In the genomic region with DNA sequence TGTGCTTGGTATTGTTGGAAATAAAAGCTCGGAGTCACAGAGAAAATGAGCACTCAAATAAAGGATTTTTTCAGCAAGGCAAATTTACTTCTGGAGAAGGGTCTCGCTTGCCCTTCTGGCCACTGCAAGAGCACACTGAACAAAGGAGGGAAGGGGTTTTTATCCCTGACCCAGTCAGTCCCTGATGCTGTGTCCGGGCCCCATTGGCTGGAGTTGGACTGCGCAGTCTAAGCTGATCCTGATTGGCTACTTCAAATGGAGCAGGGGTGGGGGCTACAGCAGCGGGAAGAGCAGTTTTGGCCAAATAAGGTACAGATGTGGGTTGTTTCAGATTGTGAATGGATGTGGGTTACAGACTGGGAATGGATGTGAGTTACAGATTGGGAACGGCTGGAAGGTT, we compare ENCODE assay signal across 28 cellular contexts.
"Had no signal": no experiment of that assay in that cellular context is flagged by ENCODE, and none has a peak within 500 bp of the region (broad histone marks: within the 10 kb centered on the region; RNA-seq: fewer than 3 reads in every experiment).

No MANE protein-coding gene starts in this region.

- H3K4me1 Mint-ChIP-seq: endodermal cell had no signal

- H3K9me3 Mint-ChIP-seq: activated CD4-positive, alpha-beta T cell treated with anti-CD3 and anti-CD28 coated beads, Interleukin-2, amount 10 ng/mL, durations not matched to agents 7 days and 5 days; activated CD8-positive, alpha-beta T cell treated with anti-CD3 and anti-CD28 coated beads for 36 hours; activated T-cell treated with anti-CD3 and anti-CD28 coated beads, Interleukin-2, amount 50 U/mL, for 4 hours; activated T-helper 17 cell treated with anti-CD3 and anti-CD28 coated beads, Interleukin-2, amount 50 U/mL, for 72 hours; central memory CD8-positive, alpha-beta T cell; dendritic cell treated with granulocyte-macrophage colony-stimulating factor and Interleukin-4, amounts not matched to agents 40 ng/mL and 50 ng/mL, for 4 days; endodermal cell had no signal

- H3K4me3 Mint-ChIP-seq: activated CD4-positive, alpha-beta T cell treated with anti-CD3 and anti-CD28 coated beads for 36 hours; activated CD4-positive, alpha-beta T cell treated with anti-CD3 and anti-CD28 coated beads, Interleukin-2, amount 10 ng/mL, durations not matched to agents 7 days and 5 days; activated CD8-positive, alpha-beta T cell treated with anti-CD3 and anti-CD28 coated beads for 36 hours; activated naive CD8-positive, alpha-beta T cell; activated T-cell treated with anti-CD3 and anti-CD28 coated beads, Interleukin-2, amount 50 U/mL, for 4 hours; activated T-helper 17 cell treated with anti-CD3 and anti-CD28 coated beads, Interleukin-2, amount 50 U/mL, for 72 hours; central memory CD8-positive, alpha-beta T cell; dendritic cell treated with granulocyte-macrophage colony-stimulating factor and Interleukin-4, amounts not matched to agents 40 ng/mL and 50 ng/mL, for 4 days; endodermal cell had no signal

- H3K27me3 Mint-ChIP-seq: activated CD4-positive, alpha-beta T cell treated with anti-CD3 and anti-CD28 coated beads for 36 hours; activated CD8-positive, alpha-beta T cell treated with anti-CD3 and anti-CD28 coated beads for 36 hours; activated naive CD8-positive, alpha-beta T cell had no signal

- H3K36me3 ChIP-seq: brain microvascular endothelial cell, esophagus squamous epithelium, gastroesophageal sphincter had no signal

- H3K27me3 ChIP-seq: brain microvascular endothelial cell, dorsolateral prefrontal cortex had no signal

- DNase-seq: activated CD4-positive, alpha-beta T cell treated with anti-CD3 and anti-CD28 coated beads for 36 hours; activated CD4-positive, alpha-beta T cell treated with anti-CD3 and anti-CD28 coated beads, Interleukin-2, amount 10 ng/mL, durations not matched to agents 7 days and 5 days; activated CD4-positive, alpha-beta T cell treated with anti-CD3 and anti-CD28 coated beads, Interleukin-2, amount 50 U/mL, for 4 hours; activated CD4-positive, CD25-positive, alpha-beta regulatory T cell; activated CD4-positive, CD25-positive, alpha-beta regulatory T cell treated with anti-CD3 and anti-CD28 coated beads, Interleukin-2, amount 50 U/mL, for 72 hours; activated CD8-positive, alpha-beta memory T cell treated with anti-CD3 and anti-CD28 coated beads for 24 hours; activated CD8-positive, alpha-beta T cell treated with anti-CD3 and anti-CD28 coated beads for 36 hours; activated effector memory CD4-positive, alpha-beta T cell treated with Interleukin-2 at 50 U/mL for 16 hours; activated gamma-delta T cell treated with Interleukin-2 at 50 U/mL for 16 hours; activated naive CD4-positive, alpha-beta T cell treated with anti-CD3 and anti-CD28 coated beads, Interleukin-2, amount 50 U/mL, for 16 hours; activated naive CD4-positive, alpha-beta T cell treated with Interleukin-2 at 50 U/mL for 16 hours; activated T-cell treated with anti-CD3 and anti-CD28 coated beads, Interleukin-2, amount 50 U/mL, for 4 hours; amniotic stem cell; anterior cingulate cortex; brain microvascular endothelial cell; dorsolateral prefrontal cortex; effector memory CD4-positive, alpha-beta T cell; endodermal cell; erythroblast; esophagus squamous epithelium; foreskin melanocyte; T-helper 2 cell had no signal

- H3K9me3 ChIP-seq: esophagus squamous epithelium, gastroesophageal sphincter had no signal

- H3K27ac ChIP-seq: brain microvascular endothelial cell, coronary artery, dorsolateral prefrontal cortex, esophagus squamous epithelium, gastroesophageal sphincter had no signal

- ATAC-seq: activated CD4-positive, alpha-beta T cell treated with anti-CD3 and anti-CD28 coated beads for 36 hours; activated CD8-positive, alpha-beta T cell treated with anti-CD3 and anti-CD28 coated beads for 36 hours; activated T-cell treated with anti-CD3 and anti-CD28 coated beads, Interleukin-2, amount 50 U/mL, for 4 hours; activated T-helper 17 cell treated with anti-CD3 and anti-CD28 coated beads, Interleukin-2, amount 50 U/mL, for 72 hours; gastroesophageal sphincter had no signal

- H3K36me3 Mint-ChIP-seq: activated naive CD8-positive, alpha-beta T cell had no signal

- H3K4me3 ChIP-seq: coronary artery, dorsolateral prefrontal cortex, esophagus squamous epithelium, gastroesophageal sphincter had no signal

- H3K27ac Mint-ChIP-seq: activated CD4-positive, alpha-beta T cell treated with anti-CD3 and anti-CD28 coated beads for 36 hours; activated CD4-positive, alpha-beta T cell treated with anti-CD3 and anti-CD28 coated beads, Interleukin-2, amount 10 ng/mL, durations not matched to agents 7 days and 5 days; activated naive CD8-positive, alpha-beta T cell; activated T-helper 17 cell treated with anti-CD3 and anti-CD28 coated beads, Interleukin-2, amount 50 U/mL, for 72 hours; dendritic cell treated with granulocyte-macrophage colony-stimulating factor and Interleukin-4, amounts not matched to agents 40 ng/mL and 50 ng/mL, for 4 days; endodermal cell had no signal
